ENCODE assay signal across 8 cellular contexts in the genomic region with DNA sequence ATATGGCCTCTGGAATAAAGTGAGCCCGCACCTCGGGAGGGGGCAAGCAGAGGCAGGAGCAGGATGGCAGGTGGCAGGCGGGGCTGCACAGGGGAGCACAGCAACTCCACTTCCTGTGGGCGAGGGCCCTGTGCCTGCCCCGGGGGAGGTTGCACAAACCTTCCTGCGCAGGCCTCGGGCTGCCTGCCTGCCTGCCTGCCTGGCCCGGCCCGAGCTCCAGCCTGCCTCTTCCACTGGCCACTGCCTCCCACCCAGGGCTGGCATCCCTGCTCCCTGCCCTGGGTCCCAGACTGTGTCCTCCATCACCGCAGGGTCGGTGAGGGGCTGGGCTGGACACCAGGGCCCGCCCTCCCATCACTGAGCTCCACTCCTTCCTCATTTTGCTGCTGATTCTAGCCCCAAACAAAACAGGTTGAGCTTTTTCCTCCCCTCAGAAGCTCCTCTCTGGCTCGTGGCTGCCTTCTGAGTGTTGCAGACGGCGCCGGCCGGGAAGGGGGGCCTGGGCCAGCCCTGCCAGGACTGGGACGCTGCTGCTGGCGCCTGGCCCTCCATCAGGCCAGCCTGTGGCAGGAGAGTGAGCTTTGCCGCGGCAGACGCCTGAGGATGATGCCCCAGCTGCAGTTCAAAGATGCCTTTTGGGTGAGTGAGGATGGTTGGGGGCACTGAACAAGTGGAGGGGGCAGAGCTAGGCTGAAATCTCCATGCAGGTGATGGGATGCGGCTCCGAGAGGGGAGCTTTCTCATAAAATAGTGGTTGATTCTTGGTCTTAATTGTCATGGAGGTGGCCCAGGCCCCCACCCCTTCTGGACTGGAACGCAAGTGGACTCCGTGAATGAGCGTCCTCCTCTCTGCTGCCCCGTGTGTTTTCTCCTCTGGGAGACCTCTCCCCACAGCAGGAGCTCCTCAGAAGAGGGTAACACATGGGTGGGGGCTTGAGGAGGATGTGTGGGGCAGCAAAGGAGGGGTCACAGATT. TPM values are rescaled to one million over a fixed set of nuclear protein-coding genes. Genes with fewer than 3 reads are reported as not detected.
DNase-seq lines count a peak whose midpoint lies in the region; ATAC-seq, FAIRE-seq and TF ChIP-seq lines count a peak whose summit lies in the region.

A gene (plus strand): TSS at position 156 of the 975 bp plus-strand sequence. CDS start 448 bp downstream, at position 604.

- H3K79me1 ChIP-seq in H1 (ENCODE audit: low read depth, low read length), result no peaks in the 10 kb centered on the region

- no peak within 1 kb of the TSS for H2BK20ac ChIP-seq in H1 (ENCODE audit: low read length)

- H2BK5ac ChIP-seq in H1 (ENCODE audit: low read depth, low read length), result no peak within 1 kb of the TSS

- no peaks in the 10 kb centered on the region for H3K9me3 Mint-ChIP-seq in endothelial cell (ENCODE audit: unreplicated experiment)

- CTCF ChIA-PET in H1 (lab: Charles Lee; ENCODE audit: partially characterized antibody), result interaction anchor here (0.6 to 6.2 kb wide), 7 partner anchors 13 to 1287 kb away, joined by 3 to 43 read pairs (median 4); no protein-coding TSS in a partner anchor

- no peak within 1 kb of the TSS for H4K5ac ChIP-seq in H1 (ENCODE audit: insufficient read length, low read depth, low read length)

- H4K8ac ChIP-seq in H1 (ENCODE audit: extremely low read depth, insufficient read depth, low read length), result peak within 1 kb of the TSS; percentile 15; the same call in 1 of the 2 replicates

- no peaks in the 10 kb centered on the region; a peak in 1 of 7 replicates for H3K27me3 ChIP-seq in H1 (replicated peaks in 1 of 4; ENCODE audit: control insufficient read depth in 3 of 4, extremely low read depth in 1 of 4, insufficient read depth in 3 of 4, low read length in 3 of 4)

- H3K27ac Mint-ChIP-seq in endothelial cell (ENCODE audit: unreplicated experiment), result no peak within 1 kb of the TSS

- H3K4ac ChIP-seq in H1 (replicated peaks; ENCODE audit: insufficient read length, low read depth, low read length), result no peak within 1 kb of the TSS

- H2AK5ac ChIP-seq in H1 (ENCODE audit: low read depth, low read length), result no peak within 1 kb of the TSS

- 84% methylated on average over 28 of the region's 28 CpGs; no CpG with 5 or more reads in 1 of the 2 experiments for WGBS in H1 (ENCODE audit: extremely low coverage in 1 of 2, insufficient coverage in 1 of 2, insufficient read length in 1 of 2, insufficient replicate concordance in 2 of 2, low coverage in 1 of 2, low lambda C conversion rate in 2 of 2, missing lambda C conversion rate in 1 of 2), 2 experiments

- TF ChIP-seq POLR2A in GM19193 (IDR thresholded peaks at IDR 0.05; ENCODE audit: extremely low read depth, insufficient read depth, insufficient read length) (peak; percentile 73), H1 (IDR thresholded peaks at IDR 0.05; ENCODE audit: control extremely low read depth in 1 of 2, low read depth in 2 of 2, low read length in 2 of 2) (no peak)

- no peak for TF ChIP-seq RAD21 in H1 (IDR thresholded peaks at IDR 0.05 in 1 of 2, conservative IDR thresholded peaks at IDR 0.05 in 1 of 2; ENCODE audit: low read depth in 2 of 2, low read length in 2 of 2)

- H4K91ac ChIP-seq in H1 (replicated peaks; ENCODE audit: insufficient read length, low read length), result no peak within 1 kb of the TSS

- no peaks in the 10 kb centered on the region for H3K36me3 Mint-ChIP-seq in endothelial cell (ENCODE audit: low read depth, unreplicated experiment)

- H3K18ac ChIP-seq in H1 (ENCODE audit: extremely low read depth, low read length), result no peak within 1 kb of the TSS

- H3K23me2 ChIP-seq in H1 (ENCODE audit: low read depth, low read length), result no peaks in the 10 kb centered on the region

- peak; percentile 66 for DNase-seq in activated CD4-positive, alpha-beta T cell treated with anti-CD3 and anti-CD28 coated beads, Interleukin-2, amount 50 U/mL, for 1 hour
- DNase-seq in H1 (ENCODE audit: low read depth in 1 of 2, low spot score in 2 of 2) (no peak), omental fat pad (ENCODE audit: low spot score) (no peak), D721Med (ENCODE audit: insufficient read length, low spot score) (no peak), endothelial cell (ENCODE audit: low spot score) (no peak), ecto neural progenitor cell (ENCODE audit: low spot score) (no peak)

- H4K20me1 ChIP-seq in H1 (replicated peaks in 1 of 2; ENCODE audit: control insufficient read depth in 1 of 2, insufficient read depth in 2 of 2, low read length in 2 of 2), result no peaks in the 10 kb centered on the region

- H2BK12ac ChIP-seq in H1 (ENCODE audit: low read depth, low read length), result no peak within 1 kb of the TSS

- H3K4me2 ChIP-seq in H1 (ENCODE audit: insufficient read depth in 1 of 2, low read depth in 2 of 2, low read length in 2 of 2), result no peak within 1 kb of the TSS

- FAIRE-seq in H1 (lab: Jason Lieb, UNC) (no peak), D721Med (lab: Jason Lieb, UNC) (no peak)

- no peak within 1 kb of the TSS for H3K23ac ChIP-seq in H1 (ENCODE audit: insufficient read length)

- no peak within 1 kb of the TSS for H3K56ac ChIP-seq in H1 (replicated peaks; ENCODE audit: insufficient read length, low read depth, low read length)

- H2BK120ac ChIP-seq in H1 (replicated peaks; ENCODE audit: low read depth, low read length), result no peak within 1 kb of the TSS

- H3K79me2 ChIP-seq in H1 (ENCODE audit: control insufficient read depth in 1 of 2, insufficient read depth in 2 of 2, low read length in 2 of 2), result no peaks in the 10 kb centered on the region

- H2BK15ac ChIP-seq in H1 (ENCODE audit: low read length), result no peak within 1 kb of the TSS

- H3K4me3 Mint-ChIP-seq in endothelial cell (ENCODE audit: unreplicated experiment), result no peak within 1 kb of the TSS

- H3K14ac ChIP-seq in H1 (ENCODE audit: insufficient read length), result no peak within 1 kb of the TSS

- no peak within 1 kb of the TSS for H3K9ac ChIP-seq in H1 (replicated peaks in 1 of 4; ENCODE audit: extremely low read depth in 1 of 4, low read depth in 3 of 4, low read length in 3 of 4)

- no peaks in the 10 kb centered on the region for H3K36me3 ChIP-seq in KOPT-K1 (ENCODE audit: insufficient read depth, low read length)
- H3K36me3 ChIP-seq in H1 (ENCODE audit: control insufficient read depth in 2 of 4, insufficient read depth in 4 of 4, low read length in 3 of 4), result no peaks in the 10 kb centered on the region

- POLR2A ChIA-PET in H1 (lab: Charles Lee; ENCODE audit: partially characterized antibody), result interaction anchor here (0.8 kb wide), 1 partner anchor 76 kb away, joined by 4 read pairs; a partner anchor contains a TSS

- H2AFZ ChIP-seq in H1 (ENCODE audit: low read length), result 0 out of 2 replicates have a peak within 1 kb of the TSS, but pooled peaks have one; percentile 11

- ATAC-seq in omental fat pad (ENCODE audit: low FRiP score), result peak; percentile 9

- H3K27ac ChIP-seq in KOPT-K1 (ENCODE audit: low read depth, low read length, poor library complexity, severe bottlenecking) (peak within 1 kb of the TSS; percentile 95), H1 (ENCODE audit: low read depth, low read length) (no peak within 1 kb of the TSS)

- no peaks in the 10 kb centered on the region; a peak in 1 of 7 replicates for H3K4me1 ChIP-seq in H1 (replicated peaks in 1 of 4; ENCODE audit: control insufficient read depth in 3 of 4, insufficient read depth in 4 of 4, low read length in 3 of 4)

- no peak within 1 kb of the TSS for H3K4me3 ChIP-seq in H1 (ENCODE audit: extremely low read depth in 1 of 4, insufficient read depth in 2 of 4, low read depth in 3 of 4, low read length in 4 of 4)

- H3K9me3 ChIP-seq in KOPT-K1 (ENCODE audit: insufficient read depth, low read length, poor library complexity, severe bottlenecking) (no peaks in the 10 kb centered on the region), H1 (ENCODE audit: insufficient read depth in 2 of 2, low read depth in 1 of 2, low read length in 1 of 2) (no peaks in the 10 kb centered on the region)

- peaks cover 4% of the 10 kb centered on the region for H3K4me1 Mint-ChIP-seq in endothelial cell (ENCODE audit: unreplicated experiment)

- TF ChIP-seq CTCF in H1 (IDR thresholded peaks at IDR 0.05; ENCODE audit: control extremely low read depth in 1 of 3, insufficient read depth in 1 of 3, low read depth in 1 of 3, low read length in 3 of 3) (no peak), omental fat pad (IDR thresholded peaks at IDR 0.05) (no peak), D721Med (IDR thresholded peaks at IDR 0.05; ENCODE audit: insufficient read depth, missing control alignments) (no peak), endothelial cell (IDR thresholded peaks at IDR 0.05; ENCODE audit: unreplicated experiment) (no peak)

- no peak for TF ChIP-seq EP300 in H1 (IDR thresholded peaks at IDR 0.05; ENCODE audit: borderline replicate concordance in 1 of 2, low read depth in 2 of 2, low read length in 2 of 2)

- peaks cover 8% of the 10 kb centered on the region for H3K27me3 Mint-ChIP-seq in endothelial cell (ENCODE audit: unreplicated experiment)

TF ChIP-seq in H1, 55 proteins besides CTCF, POLR2A, EP300 and RAD21 (continues in another document):
- TF ChIP-seq EGR1 (IDR thresholded peaks at IDR 0.05; ENCODE audit: borderline replicate concordance, low read depth, low read length), result no peak
- no peak for TF ChIP-seq MAFK (IDR thresholded peaks at IDR 0.05; ENCODE audit: low read depth, low read length)
- TF ChIP-seq POLR2AphosphoS5 (IDR thresholded peaks at IDR 0.05; ENCODE audit: low read depth, low read length), result no peak
- TF ChIP-seq TAF7 (optimal IDR thresholded peaks at IDR 0.05; ENCODE audit: borderline replicate concordance, low read depth, low read length), result no peak
- no peak for TF ChIP-seq POU5F1 (IDR thresholded peaks at IDR 0.05; ENCODE audit: low read depth, low read length)
- no peak for TF ChIP-seq JUND (IDR thresholded peaks at IDR 0.05; ENCODE audit: low read length)

RNA-seq across cellular contexts. Expression of the gene that starts here (rescaled TPM):
- total RNA-seq in H1 (2021; fragmentation: NEBNext Ultra II Directional; extraction: Animal tissue kit (Norgen Biotek cat#: 25700)), result 0.63 and 1.8 TPM in 2 replicates
- polyA plus RNA-seq in H1 (2011; rRNA removed), result 1.6 and 3.0 TPM in 2 replicates
- 2.1 TPM for polyA plus RNA-seq in H1 (2011; cell fraction: cytosol; rRNA removed)
- polyA plus RNA-seq in H1 (2011; cell fraction: nucleus; rRNA removed), result 4.1 TPM
- 1.2 to 3.1 TPM (median 2.2 TPM) in 3 of 4 replicates, not detected in the other for polyA plus RNA-seq in H1 (2012, experiment 1 of 2)
- polyA plus RNA-seq in H1 (2012, experiment 2 of 2), result 1.1 TPM
- 0.95 TPM for polyA plus RNA-seq in H1 (2013, experiment 1 of 2)
- 1.7 TPM for polyA plus RNA-seq in H1 (2013, experiment 2 of 2)
- polyA minus RNA-seq in H1 (2011; rRNA and poly(A)+ RNA removed), result 0.32 and 0.60 TPM in 2 replicates
- not detected for polyA minus RNA-seq in H1 (2011; cell fraction: cytosol; rRNA and poly(A)+ RNA removed)
- polyA minus RNA-seq in H1 (2011; cell fraction: nucleus; rRNA and poly(A)+ RNA removed), result 1.1 TPM
- 10 to 100 TPM in 3 of 4 donors, 1 to 10 TPM in 1; 6.3 to 38.5 (median 15.1) TPM for total RNA-seq in omental fat pad
- not detected for total RNA-seq in endothelial cell (ENCODE audit: unreplicated experiment)
